ENCODE assay signal across 1 cellular context in genomic region chr3:156728267-156728985, GRCh38.
TF ChIP-seq lines count a peak whose summit lies in the region.

No MANE protein-coding gene starts in this region.

TF ChIP-seq in HepG2, 621 proteins besides CTCF, POLR2A, EP300 and RAD21 (continued from another document and continues in another):
- TF ChIP-seq NCOR1 (IDR thresholded peaks at IDR 0.05; ENCODE audit: borderline replicate concordance, low read length) (no peak; the same call in 1 of the 2 replicates), FOXM1 (CRISPR knock-in tag; IDR thresholded peaks at IDR 0.05) (no peak), NAIF1 (CRISPR knock-in tag; IDR thresholded peaks at IDR 0.05; ENCODE audit: borderline replicate concordance) (no peak), E2F5 (CRISPR knock-in tag; conservative IDR thresholded peaks at IDR 0.05) (no peak), CC2D1A (CRISPR knock-in tag; IDR thresholded peaks at IDR 0.05) (no peak), ZNF362 (CRISPR knock-in tag; IDR thresholded peaks at IDR 0.05; ENCODE audit: borderline replicate concordance) (no peak), ARHGAP35 (CRISPR knock-in tag; IDR thresholded peaks at IDR 0.05; ENCODE audit: borderline replicate concordance) (no peak), ZBTB42 (CRISPR knock-in tag; IDR thresholded peaks at IDR 0.05) (no peak), ZNF331 (CRISPR knock-in tag; IDR thresholded peaks at IDR 0.05) (peak; percentile 78), ZFYVE20 (CRISPR knock-in tag; IDR thresholded peaks at IDR 0.05; ENCODE audit: borderline replicate concordance, low read depth) (no peak), NCOA1 (CRISPR knock-in tag; IDR thresholded peaks at IDR 0.05) (no peak), TRAFD1 (CRISPR knock-in tag; IDR thresholded peaks at IDR 0.05; ENCODE audit: borderline replicate concordance) (no peak), FOXO1 (CRISPR knock-in tag; IDR thresholded peaks at IDR 0.05) (peak; percentile 94), ELF3 (CRISPR knock-in tag; IDR thresholded peaks at IDR 0.05) (peak; percentile 62), GFI1 (CRISPR knock-in tag; IDR thresholded peaks at IDR 0.05; ENCODE audit: borderline replicate concordance) (peak; percentile 62; the same call in 1 of the 2 replicates), CENPT (CRISPR knock-in tag; IDR thresholded peaks at IDR 0.05; ENCODE audit: low read depth) (no peak), SMARCE1 (IDR thresholded peaks at IDR 0.05; ENCODE audit: borderline replicate concordance) (no peak), MBNL3 (CRISPR knock-in tag; conservative IDR thresholded peaks at IDR 0.05) (no peak), ETV5 (CRISPR knock-in tag; IDR thresholded peaks at IDR 0.05; ENCODE audit: borderline replicate concordance) (peak; percentile 36; the same call in 1 of the 2 replicates), ATF2 (CRISPR knock-in tag; IDR thresholded peaks at IDR 0.05) (peak; percentile 60; the same call in 1 of the 2 replicates), CHCHD3 (CRISPR knock-in tag; IDR thresholded peaks at IDR 0.05) (no peak), EED (CRISPR knock-in tag; IDR thresholded peaks at IDR 0.05) (no peak), SNAPC5 (CRISPR knock-in tag; IDR thresholded peaks at IDR 0.05; ENCODE audit: borderline replicate concordance) (no peak), THAP8 (CRISPR knock-in tag; IDR thresholded peaks at IDR 0.05; ENCODE audit: borderline replicate concordance) (no peak), ARID3A (IDR thresholded peaks at IDR 0.05; ENCODE audit: low read depth, low read length) (peak; percentile 83), MBD4 (IDR thresholded peaks at IDR 0.05; ENCODE audit: borderline replicate concordance, low read length) (no peak), GATA4 (IDR thresholded peaks at IDR 0.05; ENCODE audit: borderline replicate concordance, low read depth) (no peak), SCMH1 (CRISPR knock-in tag; IDR thresholded peaks at IDR 0.05; ENCODE audit: borderline replicate concordance) (no peak), ZNF282 (IDR thresholded peaks at IDR 0.05; ENCODE audit: partially characterized antibody) (no peak), CREB1 (IDR thresholded peaks at IDR 0.05) (0 out of 2 replicates have a peak, but pooled peaks have one; percentile 20), CREB1 (CRISPR knock-in tag; IDR thresholded peaks at IDR 0.05) (0 out of 2 replicates have a peak, but pooled peaks have one; percentile 58), CCAR2 (optimal IDR thresholded peaks at IDR 0.05; ENCODE audit: low read depth, low read length) (no peak), ZNF737 (CRISPR knock-in tag; IDR thresholded peaks at IDR 0.05; ENCODE audit: borderline replicate concordance) (no peak), ZNF225 (CRISPR knock-in tag; IDR thresholded peaks at IDR 0.05) (no peak), ZNF629 (CRISPR knock-in tag; conservative IDR thresholded peaks at IDR 0.05) (peak; percentile 51), POLR2G (IDR thresholded peaks at IDR 0.05; ENCODE audit: low read depth, low read length) (no peak), NBN (conservative IDR thresholded peaks at IDR 0.05) (no peak), KDM4B (CRISPR knock-in tag; IDR thresholded peaks at IDR 0.05) (0 out of 2 replicates have a peak, but pooled peaks have one; percentile 45), BCL3 (CRISPR knock-in tag; IDR thresholded peaks at IDR 0.05) (no peak), ZNF784 (CRISPR knock-in tag; IDR thresholded peaks at IDR 0.05; ENCODE audit: borderline replicate concordance) (no peak), THAP11 (CRISPR knock-in tag; IDR thresholded peaks at IDR 0.05) (no peak), E2F1 (CRISPR knock-in tag; IDR thresholded peaks at IDR 0.05) (no peak), HMGXB3 (CRISPR knock-in tag; IDR thresholded peaks at IDR 0.05; ENCODE audit: borderline replicate concordance) (peak; percentile 51; the same call in 1 of the 2 replicates), ZNF607 (CRISPR knock-in tag; IDR thresholded peaks at IDR 0.05; ENCODE audit: borderline replicate concordance) (no peak), KAT8 (CRISPR knock-in tag; IDR thresholded peaks at IDR 0.05) (0 out of 2 replicates have a peak, but pooled peaks have one; percentile 26), FOXJ3 (CRISPR knock-in tag; IDR thresholded peaks at IDR 0.05; ENCODE audit: borderline replicate concordance) (peak; percentile 94), GMEB1 (CRISPR knock-in tag; IDR thresholded peaks at IDR 0.05; ENCODE audit: borderline replicate concordance) (no peak), SRSF4 (IDR thresholded peaks at IDR 0.05; ENCODE audit: low read depth, low read length, poor library complexity, severe bottlenecking) (no peak), FLYWCH1 (CRISPR knock-in tag; IDR thresholded peaks at IDR 0.05) (no peak), BCL6 (CRISPR knock-in tag; IDR thresholded peaks at IDR 0.05) (peak; percentile 74; the same call in 1 of the 2 replicates)
